ENCODE assay signal across 1 cellular context in the genomic region with DNA sequence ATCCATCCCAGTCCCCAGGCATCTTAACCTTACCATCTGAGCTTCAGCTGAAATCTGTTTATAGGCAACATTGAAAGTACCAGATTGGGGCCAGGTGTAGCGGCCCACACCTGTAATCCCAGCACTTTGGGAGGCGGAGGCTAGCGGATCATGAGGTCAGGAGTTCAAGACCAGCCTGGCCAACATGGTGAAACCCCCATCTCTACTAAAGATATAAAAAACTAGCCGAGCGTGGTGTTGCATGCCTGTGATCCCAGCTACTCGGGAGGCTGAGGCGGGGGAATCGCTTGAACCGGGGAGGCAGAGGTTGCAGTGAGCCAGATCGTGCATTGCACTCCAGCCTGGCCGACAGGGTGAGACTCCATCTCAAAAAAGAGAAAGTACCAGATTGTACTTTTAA.
TF ChIP-seq lines count a peak whose summit lies in the region.

No MANE protein-coding gene starts in this region.

TF ChIP-seq in endothelial cell of umbilical vein, 7 proteins besides CTCF, POLR2A, EP300 and RAD21:
- TF ChIP-seq POLR2AphosphoS5 (IDR thresholded peaks at IDR 0.05; ENCODE audit: insufficient read depth, low read depth, low read length) (no peak), MYC (IDR thresholded peaks at IDR 0.05; ENCODE audit: low read depth, low read length) (no peak), GATA2 (IDR thresholded peaks at IDR 0.05; ENCODE audit: insufficient read depth, insufficient read length, low read depth, low read length) (no peak), JUN (IDR thresholded peaks at IDR 0.05; ENCODE audit: borderline replicate concordance, insufficient read depth, insufficient read length, low read depth) (no peak), FOS (IDR thresholded peaks at IDR 0.05; ENCODE audit: borderline replicate concordance, insufficient read depth, low read length) (no peak), EZH2 (IDR thresholded peaks at IDR 0.05; ENCODE audit: borderline replicate concordance, low read depth, low read length, severe bottlenecking) (no peak)
- TF ChIP-seq, protein P1, sequence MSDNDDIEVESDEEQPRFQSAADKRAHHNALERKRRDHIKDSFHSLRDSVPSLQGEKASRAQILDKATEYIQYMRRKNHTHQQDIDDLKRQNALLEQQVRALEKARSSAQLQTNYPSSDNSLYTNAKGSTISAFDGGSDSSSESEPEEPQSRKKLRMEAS (IDR thresholded peaks at IDR 0.05; ENCODE audit: insufficient read depth, insufficient read length): no peak
TF ChIP-seq in endothelial cell of umbilical vein: peak in this region for 0.
